In genomic region chr19:33771308-33772101, GRCh38 we compare ENCODE assay signal across 8 cellular contexts. TPM values are rescaled to one million over a fixed set of nuclear protein-coding genes. Genes with fewer than 3 reads are reported as not detected.
A peak's percentile ranks its signal among the peaks of the same experiment; 100 is the strongest.
DNase-seq lines count a peak whose midpoint lies in the region; ATAC-seq and TF ChIP-seq lines count a peak whose summit lies in the region.

No MANE protein-coding gene starts in this region.

- no peak overlapping the region for H3K4me3 ChIP-seq in lower lobe of right lung

- peaks cover 9% of the 10 kb centered on the region for H3K27me3 ChIP-seq in lower lobe of right lung (ENCODE audit: low read depth)

- intact Hi-C loops in lower lobe of right lung (cut with DNase I): loop anchor here (10.0 kb wide), 1 partner anchor 337 kb away; no protein-coding TSS in a partner anchor

- POLR2A ChIA-PET in activated CD4-positive, alpha-beta T cell treated with anti-CD3 and anti-CD28 coated beads, Interleukin-2, amount 10 ng/mL, durations not matched to agents 7 days and 5 days (lab: Charles Lee): no interaction called here

- ATAC-seq in HG02642 (IDR thresholded peaks at IDR 0.05; ENCODE audit: poor library complexity, unreplicated experiment): peak; percentile 64
- ATAC-seq in lower lobe of right lung: peak; percentile 73 to 81

- no peaks in the 10 kb centered on the region for H3K27me3 Mint-ChIP-seq in activated CD4-positive, alpha-beta T cell treated with anti-CD3 and anti-CD28 coated beads, Interleukin-2, amount 10 ng/mL, durations not matched to agents 7 days and 5 days

- no peak overlapping the region for H3K27ac Mint-ChIP-seq in activated CD4-positive, alpha-beta T cell treated with anti-CD3 and anti-CD28 coated beads, Interleukin-2, amount 10 ng/mL, durations not matched to agents 7 days and 5 days

- CTCF ChIA-PET in activated CD4-positive, alpha-beta T cell treated with anti-CD3 and anti-CD28 coated beads, Interleukin-2, amount 10 ng/mL, durations not matched to agents 7 days and 5 days (lab: Charles Lee): interaction anchor here (0.9 to 1.8 kb wide), 3 partner anchors 339 to 356 kb away, joined by 3 to 5 read pairs (median 5); no protein-coding TSS in a partner anchor

- H3K36me3 ChIP-seq in lower lobe of right lung: no peaks in the 10 kb centered on the region

- H3K4me1 ChIP-seq in lower lobe of right lung: no peaks in the 10 kb centered on the region

- H3K36me3 Mint-ChIP-seq in activated CD4-positive, alpha-beta T cell treated with anti-CD3 and anti-CD28 coated beads, Interleukin-2, amount 10 ng/mL, durations not matched to agents 7 days and 5 days (ENCODE audit: low read depth): no peaks in the 10 kb centered on the region

- no peaks in the 10 kb centered on the region for H3K9me3 Mint-ChIP-seq in activated CD4-positive, alpha-beta T cell treated with anti-CD3 and anti-CD28 coated beads, Interleukin-2, amount 10 ng/mL, durations not matched to agents 7 days and 5 days

- H3K9me3 ChIP-seq in lower lobe of right lung: no peaks in the 10 kb centered on the region

- H3K27ac ChIP-seq in lower lobe of right lung: no peak overlapping the region

- DNase-seq in COLO829 (ENCODE audit: low spot score) (peak; percentile 51), NCI-H524 treated with DMSO at 0.1 percent for 48 hours (lab: John Stamatoyannopoulos, UW) (peak; percentile 17), dedifferentiated amniotic fluid mesenchymal stem cell (ENCODE audit: extremely low spot score) (peak; percentile 45), lower lobe of right lung (peak; percentile 74), T1000 (lab: John Stamatoyannopoulos, UW) (no peak)
- peak; percentile 72 for DNase-seq in activated CD4-positive, alpha-beta T cell treated with anti-CD3 and anti-CD28 coated beads, Interleukin-2, amount 10 ng/mL, durations not matched to agents 7 days and 5 days
- DNase-seq in stimulated activated CD8-positive, alpha-beta memory T cell treated with anti-CD3 and anti-CD28 coated beads, Interleukin-15, amount 100 ng/mL, for 1 hour (ENCODE audit: low read depth): peak; percentile 49

- TF ChIP-seq CTCF in lower lobe of right lung (IDR thresholded peaks at IDR 0.05): peak; percentile 86

- H3K4me1 Mint-ChIP-seq in activated CD4-positive, alpha-beta T cell treated with anti-CD3 and anti-CD28 coated beads, Interleukin-2, amount 10 ng/mL, durations not matched to agents 7 days and 5 days: no peaks in the 10 kb centered on the region

- H3K4me3 Mint-ChIP-seq in activated CD4-positive, alpha-beta T cell treated with anti-CD3 and anti-CD28 coated beads, Interleukin-2, amount 10 ng/mL, durations not matched to agents 7 days and 5 days: no peak overlapping the region

RNA-seq across cellular contexts. Expression of gene KCTD15, which starts 25.2 kb away (rescaled TPM):
- total RNA-seq in activated CD4-positive, alpha-beta T cell treated with anti-CD3 and anti-CD28 coated beads, Interleukin-2, amount 10 ng/mL, durations not matched to agents 7 days and 5 days: 1 to 10 TPM; 1.6 to 2.5 TPM
- 27.0 TPM for total RNA-seq in lower lobe of right lung
